ENCODE assay signal across 1 cellular context in the genomic region with DNA sequence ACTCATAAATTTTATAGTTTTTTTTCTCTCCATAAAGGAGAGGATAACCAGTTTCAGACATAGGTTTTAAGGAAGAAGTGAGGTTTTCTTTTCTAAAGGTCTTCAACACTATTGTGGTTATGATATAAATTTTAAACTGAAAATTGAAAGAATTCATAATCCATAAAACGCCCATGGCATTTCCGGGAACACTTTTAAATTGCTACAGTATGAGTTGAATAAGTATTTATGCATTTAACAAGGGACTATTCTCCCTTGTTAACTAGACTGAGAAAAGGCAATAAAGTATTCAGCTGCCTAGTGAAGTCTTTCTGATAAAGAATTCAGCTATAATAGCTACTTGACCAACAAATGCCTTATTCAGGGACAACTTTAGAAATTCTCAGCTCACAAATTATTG.
TF ChIP-seq lines count a peak whose summit lies in the region.

No MANE protein-coding gene starts in this region.

TF ChIP-seq in SK-N-SH, 30 proteins besides CTCF, POLR2A, EP300 and RAD21 (continued from another document):
- no peak for TF ChIP-seq REST (IDR thresholded peaks at IDR 0.05; ENCODE audit: low read depth, low read length)
- no peak for TF ChIP-seq MXI1 (IDR thresholded peaks at IDR 0.05; ENCODE audit: low read depth, low read length)
- TF ChIP-seq TCF12 (IDR thresholded peaks at IDR 0.05) = no peak
- TF ChIP-seq TAF1 (IDR thresholded peaks at IDR 0.05; ENCODE audit: borderline replicate concordance, low read depth, low read length) = no peak
- no peak for TF ChIP-seq JUND (IDR thresholded peaks at IDR 0.05)
- TF ChIP-seq TEAD4 (IDR thresholded peaks at IDR 0.05; ENCODE audit: borderline replicate concordance, insufficient read depth) = no peak
- no peak for TF ChIP-seq FOXM1 (IDR thresholded peaks at IDR 0.05; ENCODE audit: low read depth)
- no peak for TF ChIP-seq YY1 (IDR thresholded peaks at IDR 0.05; ENCODE audit: low read depth)
- TF ChIP-seq, protein P1, sequence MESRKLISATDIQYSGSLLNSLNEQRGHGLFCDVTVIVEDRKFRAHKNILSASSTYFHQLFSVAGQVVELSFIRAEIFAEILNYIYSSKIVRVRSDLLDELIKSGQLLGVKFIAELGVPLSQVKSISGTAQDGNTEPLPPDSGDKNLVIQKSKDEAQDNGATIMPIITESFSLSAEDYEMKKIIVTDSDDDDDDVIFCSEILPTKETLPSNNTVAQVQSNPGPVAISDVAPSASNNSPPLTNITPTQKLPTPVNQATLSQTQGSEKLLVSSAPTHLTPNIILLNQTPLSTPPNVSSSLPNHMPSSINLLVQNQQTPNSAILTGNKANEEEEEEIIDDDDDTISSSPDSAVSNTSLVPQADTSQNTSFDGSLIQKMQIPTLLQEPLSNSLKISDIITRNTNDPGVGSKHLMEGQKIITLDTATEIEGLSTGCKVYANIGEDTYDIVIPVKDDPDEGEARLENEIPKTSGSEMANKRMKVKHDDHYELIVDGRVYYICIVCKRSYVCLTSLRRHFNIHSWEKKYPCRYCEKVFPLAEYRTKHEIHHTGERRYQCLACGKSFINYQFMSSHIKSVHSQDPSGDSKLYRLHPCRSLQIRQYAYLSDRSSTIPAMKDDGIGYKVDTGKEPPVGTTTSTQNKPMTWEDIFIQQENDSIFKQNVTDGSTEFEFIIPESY (IDR thresholded peaks at IDR 0.05; ENCODE audit: borderline replicate concordance, low read depth) = no peak
- TF ChIP-seq RCOR1 (IDR thresholded peaks at IDR 0.05; ENCODE audit: low read length) = no peak
- TF ChIP-seq, protein P2, sequence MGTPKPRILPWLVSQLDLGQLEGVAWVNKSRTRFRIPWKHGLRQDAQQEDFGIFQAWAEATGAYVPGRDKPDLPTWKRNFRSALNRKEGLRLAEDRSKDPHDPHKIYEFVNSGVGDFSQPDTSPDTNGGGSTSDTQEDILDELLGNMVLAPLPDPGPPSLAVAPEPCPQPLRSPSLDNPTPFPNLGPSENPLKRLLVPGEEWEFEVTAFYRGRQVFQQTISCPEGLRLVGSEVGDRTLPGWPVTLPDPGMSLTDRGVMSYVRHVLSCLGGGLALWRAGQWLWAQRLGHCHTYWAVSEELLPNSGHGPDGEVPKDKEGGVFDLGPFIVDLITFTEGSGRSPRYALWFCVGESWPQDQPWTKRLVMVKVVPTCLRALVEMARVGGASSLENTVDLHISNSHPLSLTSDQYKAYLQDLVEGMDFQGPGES (IDR thresholded peaks at IDR 0.05; ENCODE audit: low read depth, low read length) = no peak
- no peak for TF ChIP-seq POLR2AphosphoS5 (IDR thresholded peaks at IDR 0.05; ENCODE audit: low read depth, low read length)
- no peak for TF ChIP-seq MEF2A (IDR thresholded peaks at IDR 0.05; ENCODE audit: borderline replicate concordance, low read depth)
- TF ChIP-seq CHD2 (IDR thresholded peaks at IDR 0.05; ENCODE audit: low read length, partially characterized antibody) = no peak
- no peak for TF ChIP-seq USF1 (IDR thresholded peaks at IDR 0.05; ENCODE audit: borderline replicate concordance, low read depth)
TF ChIP-seq in SK-N-SH: peak in this region for 0.
